ENCODE assay signal across 18 cellular contexts in the genomic region with DNA sequence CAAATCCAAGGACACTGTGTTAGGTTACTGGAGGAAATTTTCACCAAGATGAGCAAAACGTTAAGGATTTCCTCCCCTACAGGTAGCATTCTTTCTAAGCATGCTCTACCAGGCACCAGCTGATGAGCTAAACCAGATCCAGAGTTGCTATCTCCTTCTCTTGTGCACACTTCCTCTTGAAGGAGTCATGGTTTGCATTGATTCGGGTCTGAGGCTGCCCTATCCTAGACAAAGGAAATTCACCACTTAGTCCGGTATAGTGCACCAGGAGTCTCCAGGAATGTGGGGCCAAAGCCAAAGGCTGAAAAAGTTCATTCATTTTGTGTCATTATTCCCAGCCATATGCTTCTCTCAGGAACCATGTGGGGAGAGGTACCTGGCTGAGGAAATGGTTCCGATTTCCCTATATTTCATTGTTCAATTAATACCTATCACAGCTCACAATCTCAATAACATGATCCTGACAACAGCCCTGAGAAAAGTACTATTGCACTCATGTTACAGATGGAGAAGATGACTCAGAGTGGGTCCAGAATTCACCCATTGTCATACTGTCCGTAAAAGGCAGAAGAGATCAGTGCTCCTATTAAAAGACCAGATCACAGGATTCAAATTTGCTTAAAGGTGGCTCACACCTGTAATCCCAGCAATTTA. TPM values are rescaled to one million over a fixed set of nuclear protein-coding genes. Genes with fewer than 3 reads are reported as not detected.
A peak's percentile ranks its signal among the peaks of the same experiment; 100 is the strongest.
DNase-seq lines count a peak whose midpoint lies in the region; ATAC-seq and TF ChIP-seq lines count a peak whose summit lies in the region.
"Had no signal": no experiment of that assay in that cellular context is flagged by ENCODE, and none has a peak within 500 bp of the region (broad histone marks: within the 10 kb centered on the region; RNA-seq: fewer than 3 reads in every experiment).

No MANE protein-coding gene starts in this region.

- H3K9me3 ChIP-seq in hepatocyte (ENCODE audit: low read depth) (no peaks in the 10 kb centered on the region), SJCRH30 (replicated peaks) (no peaks in the 10 kb centered on the region)
- H3K9me3 ChIP-seq in naive thymus-derived CD4-positive, alpha-beta T cell (ENCODE audit: control insufficient read depth in 2 of 3, low read length in 3 of 3), result no peaks in the 10 kb centered on the region
- H3K9me3 ChIP-seq: lower lobe of right lung, MG63 had no signal

- H3K27ac ChIP-seq in hepatocyte (peak overlapping the region; percentile 24), SJCRH30 (no peak overlapping the region)
- H3K27ac ChIP-seq in naive thymus-derived CD4-positive, alpha-beta T cell (ENCODE audit: low read depth, low read length), result no peak overlapping the region
- H3K27ac ChIP-seq: lower lobe of right lung had no signal

- H2AFZ ChIP-seq in hepatocyte, result no peak overlapping the region

- no peak overlapping the region for H3K4me3 ChIP-seq in astrocyte of the spinal cord (ENCODE audit: low read depth, low read length)
- no peak overlapping the region for H3K4me3 ChIP-seq in hepatocyte
- H3K4me3 ChIP-seq in SJCRH30, result no peak overlapping the region
- no peak overlapping the region for H3K4me3 ChIP-seq in naive thymus-derived CD4-positive, alpha-beta T cell (ENCODE audit: low read length)
- H3K4me3 ChIP-seq: lower lobe of right lung, MG63 had no signal

- H3K9me3 Mint-ChIP-seq in naive thymus-derived CD4-positive, alpha-beta T cell, result peaks cover 0 to 3% (median 0%) of the 10 kb centered on the region in 11 donors
- H3K9me3 Mint-ChIP-seq: CD8-positive, alpha-beta memory T cell; neural crest cell had no signal

- no peaks in the 10 kb centered on the region for H3K27me3 Mint-ChIP-seq in naive thymus-derived CD4-positive, alpha-beta T cell
- H3K27me3 Mint-ChIP-seq: CD8-positive, alpha-beta memory T cell had no signal

- WGBS in hepatocyte (ENCODE audit: low lambda C conversion rate, missing lambda C conversion rate), result 61% methylated on average over 5 of the region's 5 CpGs

- no peak overlapping the region for H3K27ac Mint-ChIP-seq in naive thymus-derived CD4-positive, alpha-beta T cell
- H3K27ac Mint-ChIP-seq: CD8-positive, alpha-beta memory T cell had no signal

- ATAC-seq in GM21360 (IDR thresholded peaks at IDR 0.05; ENCODE audit: unreplicated experiment), result no peak
- ATAC-seq in naive thymus-derived CD4-positive, alpha-beta T cell, result no peak
- ATAC-seq: lower lobe of right lung had no signal

- CTCF ChIA-PET in naive thymus-derived CD4-positive, alpha-beta T cell (lab: Charles Lee), result no interaction called here

- no peaks in the 10 kb centered on the region for H3K27me3 ChIP-seq in hepatocyte
- no peaks in the 10 kb centered on the region for H3K27me3 ChIP-seq in SJCRH30
- H3K27me3 ChIP-seq in naive thymus-derived CD4-positive, alpha-beta T cell (ENCODE audit: control insufficient read depth in 2 of 2, insufficient read depth in 2 of 2, low read length in 2 of 2), result no peaks in the 10 kb centered on the region
- H3K27me3 ChIP-seq: MG63 had no signal

- intact Hi-C loops in naive thymus-derived CD4-positive, alpha-beta T cell (cut with micrococcal nuclease), result no loop called here

- H3K79me2 ChIP-seq in hepatocyte, result peaks cover 16% of the 10 kb centered on the region

- DNase-seq in ELF-1 (ENCODE audit: low read depth, low spot score) (peak; percentile 28), MV-4-11 (lab: John Stamatoyannopoulos, UW) (peak; percentile 19), astrocyte of the spinal cord (ENCODE audit: low read depth, low spot score) (peak; percentile 51), hepatocyte (ENCODE audit: low spot score) (no peak), T-helper 1 cell (no peak), SJCRH30 (no peak)
- no peak for DNase-seq in naive thymus-derived CD4-positive, alpha-beta T cell
- DNase-seq: activated CD4-positive, alpha-beta T cell treated with anti-CD3 and anti-CD28 coated beads, Interleukin-2, amount 50 U/mL, for 48 hours; amygdala; CD8-positive, alpha-beta memory T cell; cortex of kidney; lower lobe of right lung; MG63; NCI-H2029 treated with DMSO at 0.1 percent for 48 hours; right cardiac atrium; T-helper 2 cell had no signal

- POLR2A ChIA-PET in naive thymus-derived CD4-positive, alpha-beta T cell (lab: Charles Lee), result no interaction called here

- TF ChIP-seq CTCF in astrocyte of the spinal cord (IDR thresholded peaks at IDR 0.05; ENCODE audit: low read depth, low read length), result no peak
- no peak for TF ChIP-seq CTCF in hepatocyte (IDR thresholded peaks at IDR 0.05; ENCODE audit: poor library complexity)

- in situ Hi-C loops in astrocyte of the spinal cord (cut with HindIII; ENCODE audit: low sequenced_read_pairs), result no loop called here

- peaks cover 0 to 3% (median 0%) of the 10 kb centered on the region in 7 donors for H3K4me1 Mint-ChIP-seq in naive thymus-derived CD4-positive, alpha-beta T cell
- H3K4me1 Mint-ChIP-seq: neural crest cell had no signal

- H3K36me3 Mint-ChIP-seq in naive thymus-derived CD4-positive, alpha-beta T cell, result peaks cover 0 to 4% (median 0%) of the 10 kb centered on the region in 5 donors

- H3K9me2 ChIP-seq in hepatocyte (replicated peaks; ENCODE audit: insufficient read depth), result no peaks in the 10 kb centered on the region

- H3K4me1 ChIP-seq in hepatocyte (ENCODE audit: insufficient read depth) (no peaks in the 10 kb centered on the region), SJCRH30 (no peaks in the 10 kb centered on the region)
- H3K4me1 ChIP-seq in naive thymus-derived CD4-positive, alpha-beta T cell (ENCODE audit: control insufficient read depth in 2 of 2, insufficient read depth in 2 of 2, low read length in 2 of 2), result no peaks in the 10 kb centered on the region
- H3K4me1 ChIP-seq: lower lobe of right lung had no signal

- no peaks in the 10 kb centered on the region for H4K20me1 ChIP-seq in hepatocyte (ENCODE audit: insufficient read depth, poor library complexity, severe bottlenecking)

- no peak overlapping the region for H3K4me3 Mint-ChIP-seq in naive thymus-derived CD4-positive, alpha-beta T cell
- H3K4me3 Mint-ChIP-seq: CD8-positive, alpha-beta memory T cell; neural crest cell had no signal

- H3K4me2 ChIP-seq in hepatocyte, result no peak overlapping the region

- H3K36me3 ChIP-seq in hepatocyte (replicated peaks; ENCODE audit: insufficient read depth, low read depth) (no peaks in the 10 kb centered on the region), SJCRH30 (no peaks in the 10 kb centered on the region)
- no peaks in the 10 kb centered on the region for H3K36me3 ChIP-seq in naive thymus-derived CD4-positive, alpha-beta T cell (ENCODE audit: control insufficient read depth in 2 of 3, insufficient read depth in 3 of 3, low read length in 3 of 3)
- H3K36me3 ChIP-seq: lower lobe of right lung, MG63 had no signal

RNA-seq across cellular contexts. Expression of a gene that starts 39.1 kb away (rescaled TPM):
- 14.8 and 14.9 TPM in 2 replicates for total RNA-seq in hepatocyte
- 13.0 and 16.1 TPM in 2 replicates for polyA plus RNA-seq in hepatocyte
- 7.6 and 9.5 TPM in 2 replicates for total RNA-seq in SJCRH30 (2014; rRNA removed; shearing (Covaris generic))
- total RNA-seq in naive thymus-derived CD4-positive, alpha-beta T cell, result 1 to 10 TPM; 3.8 to 8.9 (median 4.5) TPM
- polyA plus RNA-seq in naive thymus-derived CD4-positive, alpha-beta T cell, result 1 to 10 TPM; 3.7 to 4.2 TPM

Comparison
In these comparisons a context has a peak if more than half of its experiments do, and no peak if none do; other contexts are left out.
1. DNase-seq: peak in ELF-1 (single experiment), MV-4-11 (single experiment) and astrocyte of the spinal cord (single experiment); none in hepatocyte (single experiment), T-helper 1 cell (0 of 5), SJCRH30 (0 of 2) and naive thymus-derived CD4-positive, alpha-beta T cell (0 of 9).